21 cellular contexts compared by ENCODE assay signal in genomic region chr4:26947318-26947717, GRCh38.
"Had no signal": no experiment of that assay in that cellular context is flagged by ENCODE, and none has a peak within 500 bp of the region (broad histone marks: within the 10 kb centered on the region; RNA-seq: fewer than 3 reads in every experiment).

No MANE protein-coding gene starts in this region.

- H3K9me3 ChIP-seq: esophagus muscularis mucosa had no signal

- FAIRE-seq: colon, endothelial cell of umbilical vein had no signal

- H3K27ac ChIP-seq: coronary artery, dorsolateral prefrontal cortex, esophagus muscularis mucosa, foreskin keratinocyte, gastroesophageal sphincter, heart left ventricle, hepatocyte, left lung, lower lobe of right lung had no signal

- DNase-seq: dermis blood vessel endothelial cell; dorsolateral prefrontal cortex; effector CD4-positive, alpha-beta T cell; effector memory CD4-positive, alpha-beta T cell; foreskin keratinocyte; heart left ventricle; hypothalamus; immature natural killer cell; islet precursor cell; left cardiac atrium; left ventricle myocardium superior; lower lobe of right lung; mesendoderm; midbrain had no signal

- ATAC-seq: foreskin keratinocyte, gastroesophageal sphincter, heart left ventricle, left cardiac atrium, left lung, left ventricle myocardium superior, lower lobe of right lung had no signal

- H3K36me3 ChIP-seq: esophagus muscularis mucosa, gastroesophageal sphincter, heart left ventricle, left lung, lower lobe of right lung had no signal

- H3K9me3 Mint-ChIP-seq: immature natural killer cell had no signal

- H3K4me3 ChIP-seq: coronary artery, dorsolateral prefrontal cortex, esophagus muscularis mucosa, gastroesophageal sphincter, heart left ventricle, hepatocyte, left lung, lower lobe of right lung had no signal

- H3K4me1 ChIP-seq: esophagus muscularis mucosa, foreskin keratinocyte, gastroesophageal sphincter had no signal

- H3K27me3 ChIP-seq: dorsolateral prefrontal cortex, esophagus muscularis mucosa, foreskin keratinocyte, gastroesophageal sphincter, heart left ventricle, left lung had no signal
